ENCODE assay signal across 16 cellular contexts in genomic region chr1:82445827-82446226, GRCh38.
"Had no signal": no experiment of that assay in that cellular context is flagged by ENCODE, and none has a peak within 500 bp of the region (broad histone marks: within the 10 kb centered on the region; RNA-seq: fewer than 3 reads in every experiment).

No MANE protein-coding gene starts in this region.

- H3K4me3 ChIP-seq: mucosa of descending colon, right atrium auricular region, thyroid gland, upper lobe of left lung, uterus had no signal

- H3K9me3 ChIP-seq: esophagus squamous epithelium, mucosa of descending colon, right atrium auricular region, thyroid gland, upper lobe of left lung, uterus had no signal

- DNase-seq: cerebellar nuclear complex; dermis blood vessel endothelial cell; esophagus squamous epithelium; foreskin keratinocyte; left colon; mammary epithelial cell; mucosa of descending colon; naive thymus-derived CD8-positive, alpha-beta T cell; small intestine; stimulated activated CD4-positive, alpha-beta T cell treated with anti-CD3 and anti-CD28 coated beads, Interleukin-2, amount 100 ng/mL, for 48 hours; stimulated activated naive CD4-positive, alpha-beta T cell treated with Interleukin-2 at 50 U/mL for 16 hours; thyroid gland; upper lobe of left lung; uterus had no signal

- H3K4me1 ChIP-seq: esophagus squamous epithelium, foreskin keratinocyte, right atrium auricular region, thyroid gland, uterus had no signal

- ATAC-seq: foreskin keratinocyte; left colon; mucosa of descending colon; naive thymus-derived CD8-positive, alpha-beta T cell had no signal

- H3K27me3 ChIP-seq: esophagus squamous epithelium, foreskin keratinocyte, right atrium auricular region, thyroid gland, upper lobe of left lung, uterus had no signal

- H3K27ac ChIP-seq: foreskin keratinocyte, right atrium auricular region, thyroid gland, upper lobe of left lung, uterus had no signal

- H3K36me3 ChIP-seq: esophagus squamous epithelium, right atrium auricular region, thyroid gland, upper lobe of left lung, uterus had no signal

- FAIRE-seq: colon, small intestine had no signal
